In the genomic region with DNA sequence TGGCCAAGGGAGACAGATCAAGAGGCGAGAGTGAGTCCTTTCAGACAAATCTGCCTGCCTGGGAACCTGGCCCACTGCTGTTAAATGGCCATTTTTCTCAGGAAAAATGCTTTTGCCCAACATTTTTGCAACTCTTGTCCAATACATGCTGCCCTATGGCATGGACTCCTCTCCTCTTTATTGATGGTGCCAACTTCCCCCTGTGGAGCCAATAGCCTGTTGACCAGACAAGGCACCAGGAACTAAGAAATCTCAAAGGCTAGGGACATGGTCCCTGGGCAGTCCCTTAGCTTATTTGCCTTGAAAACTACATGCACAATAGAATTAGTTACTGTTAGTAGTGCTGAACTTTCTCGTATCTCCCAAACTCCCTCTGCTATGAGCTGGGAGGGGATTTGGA, we compare ENCODE assay signal across 9 cellular contexts.
"Had no signal": no experiment of that assay in that cellular context is flagged by ENCODE, and none has a peak within 500 bp of the region (broad histone marks: within the 10 kb centered on the region; RNA-seq: fewer than 3 reads in every experiment).

No MANE protein-coding gene starts in this region.

- H3K36me3 ChIP-seq: HAP-1 had no signal

- H3K9me3 ChIP-seq: HAP-1 had no signal

- H3K4me1 Mint-ChIP-seq: GM23338, H9 had no signal

- H3K27ac ChIP-seq: GM23248 had no signal

- H3K4me3 ChIP-seq: GM23248, GM23338, HAP-1 had no signal

- ATAC-seq: GM23338, HCT116 had no signal

- DNase-seq: GM23248, GOT3, H7, H9, HCEC 1CT, HFFc6 had no signal

- H3K4me1 ChIP-seq: HAP-1 had no signal

- H3K9ac ChIP-seq: GM23248 had no signal

- H3K4me3 Mint-ChIP-seq: GM23338, H9, HFFc6 had no signal

- H3K27ac Mint-ChIP-seq: GM23338, H9, HFFc6 had no signal
